8 cellular contexts compared by ENCODE assay signal in genomic region chr16:3951356-3951755, GRCh38.
A peak's percentile ranks its signal among the peaks of the same experiment; 100 is the strongest.
DNase-seq lines count a peak whose midpoint lies in the region; ATAC-seq and TF ChIP-seq lines count a peak whose summit lies in the region.
"Not testable (repeated sequence)": the region's sequence is repeated elsewhere in the genome, so short reads cannot be mapped to it uniquely, and the experiment has no call there.

No MANE protein-coding gene starts in this region.

- not testable (repeated sequence) for H3K27me3 ChIP-seq in ACC112 (ENCODE audit: insufficient read depth, low read length); heart right ventricle; lower lobe of right lung (ENCODE audit: low read depth); parathyroid adenoma (ENCODE audit: control insufficient read depth, insufficient read depth, low read length); skeletal muscle satellite cell (ENCODE audit: control insufficient read depth, insufficient read depth, low read length); upper lobe of left lung

- not testable (repeated sequence) for H3K36me3 ChIP-seq in ACC112 (ENCODE audit: insufficient read depth, low read length); SK-N-MC (ENCODE audit: insufficient read depth, low read length); heart right ventricle; lower lobe of right lung; parathyroid adenoma (ENCODE audit: control insufficient read depth, insufficient read depth, low read length); skeletal muscle satellite cell (ENCODE audit: insufficient read depth, low read length); upper lobe of left lung

- not testable (repeated sequence) for TF ChIP-seq EP300 in upper lobe of left lung (IDR thresholded peaks at IDR 0.05)

- not testable (repeated sequence) for ATAC-seq in heart right ventricle; lower lobe of right lung; upper lobe of left lung (ENCODE audit: low FRiP score in 2 of 2)

- H3K4me1 ChIP-seq in ACC112 (ENCODE audit: control insufficient read depth, insufficient read depth, low read length, unreplicated experiment) (peaks cover 36% of the 10 kb centered on the region), heart right ventricle (peaks cover 2 to 63% (median 49%) of the 10 kb centered on the region in 9 donors), lower lobe of right lung (peaks cover 27% of the 10 kb centered on the region), skeletal muscle satellite cell (ENCODE audit: control insufficient read depth, insufficient read depth, low read length) (peaks cover 62% of the 10 kb centered on the region), upper lobe of left lung (peaks cover 13 to 29% (median 26%) of the 10 kb centered on the region in 4 donors)
- not testable (repeated sequence) for H3K4me1 ChIP-seq in parathyroid adenoma

- H3K4me2 ChIP-seq in parathyroid adenoma (ENCODE audit: low read length) (peak overlapping the region; percentile 43), skeletal muscle satellite cell (ENCODE audit: low read length) (peak overlapping the region; percentile 79)

- H3K9me3 ChIP-seq in SK-N-MC (ENCODE audit: low read depth, low read length); heart right ventricle; lower lobe of right lung; parathyroid adenoma (ENCODE audit: control insufficient read depth, low read length); skeletal muscle satellite cell (replicated peaks; ENCODE audit: low read length); upper lobe of left lung: not testable (repeated sequence)

- not testable (repeated sequence) for H3K9ac ChIP-seq in SK-N-MC (ENCODE audit: insufficient read length); parathyroid adenoma
- peak overlapping the region; percentile 74 for H3K9ac ChIP-seq in skeletal muscle satellite cell (ENCODE audit: low read depth, low read length)

- DNase-seq in SK-N-MC (ENCODE audit: low read depth, low spot score); coronary artery (ENCODE audit: low spot score); heart right ventricle; lower lobe of right lung; upper lobe of left lung: not testable (repeated sequence)

- peak overlapping the region; percentile 19 for H2AFZ ChIP-seq in ACC112 (ENCODE audit: low read length, unreplicated experiment)
- not testable (repeated sequence) for H2AFZ ChIP-seq in parathyroid adenoma

- H3K79me2 ChIP-seq in ACC112 (ENCODE audit: control insufficient read depth, insufficient read depth, low read length, unreplicated experiment); parathyroid adenoma: not testable (repeated sequence)

- intact Hi-C loops in heart right ventricle (cut with DNase I) = loop anchor here in 2 of 10 donors (5.0 to 10.0 kb wide), 2 partner anchors 61 to 303 kb away; no protein-coding TSS in a partner anchor
- intact Hi-C loops in lower lobe of right lung (cut with DNase I) = not testable (repeated sequence)

- H3K4me3 ChIP-seq in ACC112 (ENCODE audit: low read depth, low read length) (peak overlapping the region; percentile 75), coronary artery (peak overlapping the region; percentile 59), heart right ventricle (peak overlapping the region in 1 of 10 donors; percentile 48), skeletal muscle satellite cell (ENCODE audit: low read length) (peak overlapping the region; percentile 47)
- H3K4me3 ChIP-seq in SK-N-MC; lower lobe of right lung; parathyroid adenoma (ENCODE audit: low read depth, low read length); upper lobe of left lung: not testable (repeated sequence)

- WGBS in heart right ventricle, 2 donors = 45% methylated on average over 6 of the region's 6 CpGs
- 57 to 69% methylated on average over 6 of the region's 6 CpGs for WGBS in upper lobe of left lung, 2 donors

- H3K27ac ChIP-seq in ACC112 (ENCODE audit: low read depth, low read length) = peak overlapping the region; percentile 93
- H3K27ac ChIP-seq in SK-N-MC = peak overlapping the region; percentile 95; the same call in 1 of the 2 replicates
- H3K27ac ChIP-seq in coronary artery = peak overlapping the region; percentile 87 to 92
- H3K27ac ChIP-seq in heart right ventricle = peak overlapping the region; percentile 62 to 93 (median 77)
- H3K27ac ChIP-seq in lower lobe of right lung = peak overlapping the region; percentile 86
- H3K27ac ChIP-seq in parathyroid adenoma = not testable (repeated sequence)
- peak overlapping the region; percentile 85 to 93 (median 90) for H3K27ac ChIP-seq in upper lobe of left lung

- not testable (repeated sequence) for TF ChIP-seq POLR2A in upper lobe of left lung (IDR thresholded peaks at IDR 0.05)

- TF ChIP-seq CTCF in coronary artery (IDR thresholded peaks at IDR 0.05); heart right ventricle (IDR thresholded peaks at IDR 0.05); lower lobe of right lung (IDR thresholded peaks at IDR 0.05); parathyroid adenoma (IDR thresholded peaks at IDR 0.05); upper lobe of left lung (IDR thresholded peaks at IDR 0.05): not testable (repeated sequence)
